Comparison of ENCODE assay signal across 1 cellular context in genomic region chr5:34915139-34915855, GRCh38.
TF ChIP-seq lines count a peak whose summit lies in the region.

Gene BRIX1, plus strand, starts transcription at chr5:34915711. Its CDS starts 28 bp downstream, at chr5:34915739.
Gene RAD1, minus strand, starts transcription at chr5:34915504. Its CDS starts 612 bp downstream, at chr5:34914892.

TF ChIP-seq in HepG2, 621 proteins besides CTCF, POLR2A, EP300 and RAD21 (continued from another document and continues in another):
- TF ChIP-seq POGK (CRISPR knock-in tag; conservative IDR thresholded peaks at IDR 0.05) (peak; percentile 98), CHD2 (IDR thresholded peaks at IDR 0.05; ENCODE audit: low read depth, low read length) (no peak), ARNTL (CRISPR knock-in tag; IDR thresholded peaks at IDR 0.05) (peak; percentile 73; the same call in 1 of the 2 replicates), KMT2B (CRISPR knock-in tag; IDR thresholded peaks at IDR 0.05) (peak; percentile 99), SAP130 (CRISPR knock-in tag; IDR thresholded peaks at IDR 0.05; ENCODE audit: low read depth) (peak; percentile 98), JARID2 (CRISPR knock-in tag; IDR thresholded peaks at IDR 0.05; ENCODE audit: insufficient replicate concordance) (no peak), RXRB (CRISPR knock-in tag; IDR thresholded peaks at IDR 0.05; ENCODE audit: borderline replicate concordance) (0 out of 2 replicates have a peak, but pooled peaks have one; percentile 15), SMAD1 (CRISPR knock-in tag; IDR thresholded peaks at IDR 0.05; ENCODE audit: borderline replicate concordance, low read depth) (peak; percentile 63; the same call in 1 of the 2 replicates), ZNF619 (CRISPR knock-in tag; IDR thresholded peaks at IDR 0.05) (peak; percentile 17; the same call in 1 of the 2 replicates), ZNF503 (CRISPR knock-in tag; IDR thresholded peaks at IDR 0.05) (peak; percentile 66), HMGXB3 (CRISPR knock-in tag; IDR thresholded peaks at IDR 0.05; ENCODE audit: borderline replicate concordance) (peak; percentile 64; the same call in 1 of the 2 replicates), HOXD1 (CRISPR knock-in tag; IDR thresholded peaks at IDR 0.05) (no peak), ZNF546 (CRISPR knock-in tag; conservative IDR thresholded peaks at IDR 0.05) (no peak; the same call in 1 of the 2 replicates), SRY (CRISPR knock-in tag; IDR thresholded peaks at IDR 0.05) (0 out of 2 replicates have a peak, but pooled peaks have one; percentile 44), U2AF1 (optimal IDR thresholded peaks at IDR 0.05; ENCODE audit: low read depth, low read length) (peak; percentile 64), SMAD9 (CRISPR knock-in tag; IDR thresholded peaks at IDR 0.05) (no peak), ZNF160 (CRISPR knock-in tag; IDR thresholded peaks at IDR 0.05) (no peak), ZNF772 (CRISPR knock-in tag; IDR thresholded peaks at IDR 0.05) (peak; percentile 91), TOE1 (CRISPR knock-in tag; IDR thresholded peaks at IDR 0.05) (no peak; the same call in 1 of the 2 replicates), ELF1 (CRISPR knock-in tag; IDR thresholded peaks at IDR 0.05) (peak; percentile 98), NBN (conservative IDR thresholded peaks at IDR 0.05) (no peak), ZNF563 (CRISPR knock-in tag; IDR thresholded peaks at IDR 0.05) (peak; percentile 30; the same call in 1 of the 2 replicates), PRPF4 (IDR thresholded peaks at IDR 0.05; ENCODE audit: low read depth, low read length, poor library complexity, severe bottlenecking) (no peak), NFE2L1 (CRISPR knock-in tag; IDR thresholded peaks at IDR 0.05; ENCODE audit: borderline replicate concordance) (no peak), ZNF280B (CRISPR knock-in tag; IDR thresholded peaks at IDR 0.05; ENCODE audit: borderline replicate concordance) (no peak), ZMAT3 (CRISPR knock-in tag; conservative IDR thresholded peaks at IDR 0.05) (peak; percentile 40; the same call in 1 of the 2 replicates), ZKSCAN5 (CRISPR knock-in tag; IDR thresholded peaks at IDR 0.05) (peak; percentile 33; the same call in 1 of the 2 replicates), PLSCR1 (CRISPR knock-in tag; IDR thresholded peaks at IDR 0.05; ENCODE audit: borderline replicate concordance) (no peak), PREB (CRISPR knock-in tag; IDR thresholded peaks at IDR 0.05) (no peak), SRSF4 (IDR thresholded peaks at IDR 0.05; ENCODE audit: low read depth, low read length, poor library complexity, severe bottlenecking) (no peak), GMEB1 (CRISPR knock-in tag; IDR thresholded peaks at IDR 0.05; ENCODE audit: borderline replicate concordance) (peak; percentile 84), ZGPAT (CRISPR knock-in tag; IDR thresholded peaks at IDR 0.05) (peak; percentile 86), ZNF780A (CRISPR knock-in tag; IDR thresholded peaks at IDR 0.05) (peak; percentile 85), GPN1 (CRISPR knock-in tag; IDR thresholded peaks at IDR 0.05; ENCODE audit: borderline replicate concordance) (no peak), UBTF (CRISPR knock-in tag; IDR thresholded peaks at IDR 0.05) (peak; percentile 89), SETDB1 (CRISPR knock-in tag; IDR thresholded peaks at IDR 0.05; ENCODE audit: borderline replicate concordance) (no peak), STAG1 (CRISPR knock-in tag; IDR thresholded peaks at IDR 0.05) (no peak; the same call in 1 of the 2 replicates), NONO (IDR thresholded peaks at IDR 0.05) (no peak), NONO (CRISPR knock-in tag; conservative IDR thresholded peaks at IDR 0.05) (peak; percentile 97), ZNF337 (CRISPR knock-in tag; IDR thresholded peaks at IDR 0.05; ENCODE audit: borderline replicate concordance, low read depth) (no peak), IKZF5 (CRISPR knock-in tag; IDR thresholded peaks at IDR 0.05) (peak; percentile 81)
